Comparison of ENCODE assay signal across 12 cellular contexts in the genomic region with DNA sequence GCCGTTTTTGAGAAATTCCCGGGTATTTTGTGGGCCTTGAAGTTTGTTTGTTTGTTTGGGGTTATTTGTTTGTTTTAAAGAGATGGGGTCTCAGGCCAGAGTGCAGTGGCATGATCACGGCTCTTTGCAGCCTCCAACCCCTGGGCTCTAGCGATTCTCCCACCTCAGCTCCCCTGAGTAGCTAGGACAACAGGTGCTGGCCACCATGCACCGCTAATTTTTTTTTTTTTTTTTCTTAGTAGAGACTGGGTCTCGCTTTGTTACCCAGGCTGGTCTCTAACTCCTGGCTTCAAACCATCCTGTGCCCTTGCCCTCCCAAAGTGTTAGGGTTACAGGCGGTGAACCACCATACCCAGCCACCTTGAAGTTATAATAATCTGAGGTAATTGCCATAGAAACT. TPM values are rescaled to one million over a fixed set of nuclear protein-coding genes. Genes with fewer than 3 reads are reported as not detected.
DNase-seq lines count a peak whose midpoint lies in the region; ATAC-seq and TF ChIP-seq lines count a peak whose summit lies in the region.
"Had no signal": no experiment of that assay in that cellular context is flagged by ENCODE, and none has a peak within 500 bp of the region (broad histone marks: within the 10 kb centered on the region; RNA-seq: fewer than 3 reads in every experiment).

No MANE protein-coding gene starts in this region.

- no peak for DNase-seq in heart right ventricle
- no peak for DNase-seq in Right ventricle myocardium superior
- no peak for DNase-seq in activated naive CD8-positive, alpha-beta T cell treated with anti-CD3 and anti-CD28 coated beads, Interleukin-2, amount 50 U/mL, for 24 hours
- no peak for DNase-seq in lower lobe of right lung
- DNase-seq in transverse colon: no peak
- DNase-seq in glomerular visceral epithelial cell (ENCODE audit: extremely low spot score): no peak
- DNase-seq in activated gamma-delta T cell (lab: John Stamatoyannopoulos, UW): no peak
- no peak for DNase-seq in stimulated activated CD4-positive, alpha-beta T cell treated with anti-CD3 and anti-CD28 coated beads, Interleukin-2, amount 100 ng/mL, for 24 hours
- DNase-seq: NCI-H2029 treated with DMSO at 0.1 percent for 48 hours; stimulated activated CD4-positive, alpha-beta T cell treated with anti-CD3 and anti-CD28 coated beads, Interleukin-4, amount 100 ng/mL, for 4 hours had no signal

- H3K4me1 Mint-ChIP-seq in activated naive CD8-positive, alpha-beta T cell treated with anti-CD3 and anti-CD28 coated beads, Interleukin-2, amount 50 U/mL, for 24 hours: peaks cover 46% of the 10 kb centered on the region

- H3K27me3 Mint-ChIP-seq in activated naive CD8-positive, alpha-beta T cell treated with anti-CD3 and anti-CD28 coated beads, Interleukin-2, amount 50 U/mL, for 24 hours: no peaks in the 10 kb centered on the region

- intact Hi-C loops in heart right ventricle (cut with DNase I): loop anchor here in 1 of 10 donors (2.0 kb wide), 1 partner anchor 35 kb away; the partner anchor contains the start of gene ILF2
- intact Hi-C loops in Right ventricle myocardium superior (cut with DNase I): no loop called here
- intact Hi-C loops in lower lobe of right lung (cut with DNase I): no loop called here
- intact Hi-C loops in transverse colon (cut with DNase I; ENCODE audit: low total_unique reads): no loop called here

- peak overlapping the region; percentile 22 to 100 (median 100) for H3K27ac ChIP-seq in heart right ventricle
- no peak overlapping the region for H3K27ac ChIP-seq in lower lobe of right lung
- H3K27ac ChIP-seq in transverse colon: peak overlapping the region; percentile 95 to 98 (median 96)

- H3K4me1 ChIP-seq in heart right ventricle (peaks cover 10 to 90% (median 69%) of the 10 kb centered on the region in 9 donors), lower lobe of right lung (peaks cover 44% of the 10 kb centered on the region), transverse colon (peaks cover 20 to 58% (median 42%) of the 10 kb centered on the region in 4 donors)

- no peak for TF ChIP-seq CTCF in heart right ventricle (IDR thresholded peaks at IDR 0.05)
- no peak for TF ChIP-seq CTCF in lower lobe of right lung (IDR thresholded peaks at IDR 0.05)
- TF ChIP-seq CTCF in transverse colon (IDR thresholded peaks at IDR 0.05): no peak

- peaks cover 0 to 56% (median 36%) of the 10 kb centered on the region in 9 donors for H3K36me3 ChIP-seq in heart right ventricle
- peaks cover 55% of the 10 kb centered on the region for H3K36me3 ChIP-seq in lower lobe of right lung
- peaks cover 0 to 47% (median 23%) of the 10 kb centered on the region in 4 donors for H3K36me3 ChIP-seq in transverse colon

- TF ChIP-seq EP300 in transverse colon (IDR thresholded peaks at IDR 0.05; ENCODE audit: low read depth): no peak

- 83 to 89% methylated on average over 7 of the region's 7 CpGs for WGBS in heart right ventricle, 2 donors
- 86 to 89% methylated on average over 6 to 7 of the region's 7 CpGs for WGBS in transverse colon (ENCODE audit: low coverage in 1 of 2), 2 donors

- H3K9me3 ChIP-seq in heart right ventricle (no peaks in the 10 kb centered on the region), lower lobe of right lung (no peaks in the 10 kb centered on the region), transverse colon (no peaks in the 10 kb centered on the region)
- H3K9me3 ChIP-seq: left lung had no signal

- ATAC-seq in heart right ventricle (no peak), Right ventricle myocardium superior (ENCODE audit: poor library complexity) (no peak), lower lobe of right lung (no peak)
- no peak for ATAC-seq in activated naive CD8-positive, alpha-beta T cell treated with anti-CD3 and anti-CD28 coated beads, Interleukin-2, amount 50 U/mL, for 24 hours
- ATAC-seq: left lung had no signal

- H3K27me3 ChIP-seq in heart right ventricle: no peaks in the 10 kb centered on the region
- H3K27me3 ChIP-seq in lower lobe of right lung (ENCODE audit: low read depth): no peaks in the 10 kb centered on the region
- no peaks in the 10 kb centered on the region for H3K27me3 ChIP-seq in transverse colon
- H3K27me3 ChIP-seq: left lung had no signal

- in situ Hi-C loops in transverse colon (cut with MboI; ENCODE audit: low pct_ligation_motif_present in 1 of 4, low pct_unique_long_range_greater_than_20kb in 1 of 4, low sequenced_read_pairs in 3 of 4): no loop called here

- peaks cover 43% of the 10 kb centered on the region for H3K36me3 Mint-ChIP-seq in activated naive CD8-positive, alpha-beta T cell treated with anti-CD3 and anti-CD28 coated beads, Interleukin-2, amount 50 U/mL, for 24 hours (ENCODE audit: low read depth)

- peak overlapping the region in 8 of 10 donors; percentile 67 to 95 (median 91) for H3K4me3 ChIP-seq in heart right ventricle
- peak overlapping the region; percentile 60 for H3K4me3 ChIP-seq in lower lobe of right lung
- H3K4me3 ChIP-seq in transverse colon: peak overlapping the region in 1 of 4 donors; percentile 64

- peak overlapping the region; percentile 100 for H3K4me3 Mint-ChIP-seq in activated naive CD8-positive, alpha-beta T cell treated with anti-CD3 and anti-CD28 coated beads, Interleukin-2, amount 50 U/mL, for 24 hours

- peaks cover 4% of the 10 kb centered on the region for H3K9me3 Mint-ChIP-seq in activated naive CD8-positive, alpha-beta T cell treated with anti-CD3 and anti-CD28 coated beads, Interleukin-2, amount 50 U/mL, for 24 hours

- TF ChIP-seq POLR2A in transverse colon (IDR thresholded peaks at IDR 0.05): no peak

- H3K27ac Mint-ChIP-seq in activated naive CD8-positive, alpha-beta T cell treated with anti-CD3 and anti-CD28 coated beads, Interleukin-2, amount 50 U/mL, for 24 hours: peak overlapping the region; percentile 90

RNA-seq across cellular contexts. Expression of gene CHTOP, which starts 2.0 kb away (rescaled TPM):
- total RNA-seq in heart right ventricle (10 to 100 TPM; 67.4 to 95.5 (median 77.8) TPM), Right ventricle myocardium superior (68.1 TPM), lower lobe of right lung (72.2 TPM), transverse colon (10 to 100 TPM; 35.2 to 86.1 (median 65.2) TPM)
- polyA plus RNA-seq in heart right ventricle: 10 to 100 TPM; 61.6 to 76.2 TPM

RNA-seq across cellular contexts. Expression of gene S100A1, which starts 7.6 kb away (rescaled TPM):
- total RNA-seq in heart right ventricle (1,000 to 10,000 TPM; 1,287 to 3,035 (median 2,343) TPM), Right ventricle myocardium superior (2,267 TPM), lower lobe of right lung (0.71 TPM), transverse colon (1 to 10 TPM in 2 of 4 donors, not detected in 2; 3.7 to 4.4 TPM)
- polyA plus RNA-seq in heart right ventricle: 1,000 to 10,000 TPM in 1 of 2 donors, 100 to 1,000 TPM in 1; 685 to 2,765 TPM

RNA-seq across cellular contexts. Expression of gene S100A13, which starts 8.6 kb away (rescaled TPM):
- total RNA-seq in heart right ventricle: 100 to 1,000 TPM; 101 to 150 (median 125) TPM
- 100 to 1,000 TPM; 173 to 335 TPM for polyA plus RNA-seq in heart right ventricle
- total RNA-seq in Right ventricle myocardium superior: 153 TPM
- 83.0 TPM for total RNA-seq in lower lobe of right lung
- total RNA-seq in transverse colon: 10 to 100 TPM; 33.8 to 67.8 (median 45.5) TPM

RNA-seq across cellular contexts. Expression of gene S100A14, which starts 19.7 kb away (rescaled TPM):
- total RNA-seq in heart right ventricle (1 to 10 TPM; 1.7 to 7.3 (median 4.6) TPM), Right ventricle myocardium superior (5.8 TPM), lower lobe of right lung (138 TPM), transverse colon (100 to 1,000 TPM; 134 to 514 (median 437) TPM)
- 1 to 10 TPM in 1 of 2 donors, under 1 TPM in 1; 0.80 to 4.1 TPM for polyA plus RNA-seq in heart right ventricle
- total RNA-seq: cerebellum had no signal

RNA-seq across cellular contexts. Expression of gene SNAPIN, which starts 22.6 kb away (rescaled TPM):
- 10 to 100 TPM; 56.7 to 83.3 (median 73.4) TPM for total RNA-seq in heart right ventricle
- polyA plus RNA-seq in heart right ventricle: 10 to 100 TPM; 38.6 to 54.4 TPM
- 57.2 TPM for total RNA-seq in Right ventricle myocardium superior
- 40.2 TPM for total RNA-seq in lower lobe of right lung
- total RNA-seq in transverse colon: 10 to 100 TPM; 10.5 to 38.4 (median 27.4) TPM

Comparison
In these comparisons a context has a peak if more than half of its experiments do, and no peak if none do; other contexts are left out.
1. RNA of gene S100A1, which starts 7.6 kb away (total RNA-seq): 1,287 to 3,035 TPM in heart right ventricle and 2,267 TPM in Right ventricle myocardium superior (single experiment); 3.7 to 4.4 TPM in transverse colon and 0.71 TPM in lower lobe of right lung (single experiment); every median in the first group is over 100 times any median in the second.